10 cellular contexts compared by ENCODE assay signal in genomic region chr3:195893516-195893915, GRCh38. TPM values are rescaled to one million over a fixed set of nuclear protein-coding genes. Genes with fewer than 3 reads are reported as not detected.
DNase-seq lines count a peak whose midpoint lies in the region; ATAC-seq lines count a peak whose summit lies in the region.
"Had no signal": no experiment of that assay in that cellular context is flagged by ENCODE, and none has a peak within 500 bp of the region (broad histone marks: within the 10 kb centered on the region; RNA-seq: fewer than 3 reads in every experiment).

No MANE protein-coding gene starts in this region.

- H3K4me1 Mint-ChIP-seq in effector memory CD8-positive, alpha-beta T cell (ENCODE audit: low read depth in 2 of 2) = peaks cover 37 to 42% of the 10 kb centered on the region in 2 donors
- peaks cover 26% of the 10 kb centered on the region for H3K4me1 Mint-ChIP-seq in activated T-helper 2 cell treated with anti-CD3 and anti-CD28 coated beads, Interferon-gamma antibody, Interleukin-2, Interleukin-4, amounts not matched to agents 10 μg/mL and 5 μg/mL and 100 μg/mL, durations not matched to agents 14 hours and 24 hours and 36 hours (ENCODE audit: low read depth)

- H3K4me3 Mint-ChIP-seq in effector memory CD8-positive, alpha-beta T cell = no peak overlapping the region
- H3K4me3 Mint-ChIP-seq in activated T-helper 2 cell treated with anti-CD3 and anti-CD28 coated beads, Interferon-gamma antibody, Interleukin-2, Interleukin-4, amounts not matched to agents 10 μg/mL and 5 μg/mL and 100 μg/mL, durations not matched to agents 14 hours and 24 hours and 36 hours (ENCODE audit: low read depth) = no peak overlapping the region

- no peaks in the 10 kb centered on the region for H3K9me3 Mint-ChIP-seq in effector memory CD8-positive, alpha-beta T cell
- H3K9me3 Mint-ChIP-seq in activated T-helper 2 cell treated with anti-CD3 and anti-CD28 coated beads, Interferon-gamma antibody, Interleukin-2, Interleukin-4, amounts not matched to agents 10 μg/mL and 5 μg/mL and 100 μg/mL, durations not matched to agents 14 hours and 24 hours and 36 hours = no peaks in the 10 kb centered on the region
- H3K9me3 Mint-ChIP-seq: CD8-positive, alpha-beta memory T cell had no signal

- DNase-seq in C1 segment of cervical spinal cord (lab: John Stamatoyannopoulos, UW) = peak in 11 of 14 donors; percentile 12 to 78 (median 64)
- peak; percentile 81 for DNase-seq in NCI-H2196 (lab: John Stamatoyannopoulos, UW; ENCODE audit: unreplicated experiment)
- DNase-seq in effector memory CD8-positive, alpha-beta T cell = no peak
- DNase-seq in nucleus accumbens (lab: John Stamatoyannopoulos, UW) = peak in 50 of 56 donors; percentile 40 to 94 (median 74)
- no peak for DNase-seq in NCI-H1105 treated with DMSO at 0.1 percent for 48 hours (lab: John Stamatoyannopoulos, UW)
- no peak for DNase-seq in activated T-helper 2 cell treated with anti-CD3 and anti-CD28 coated beads, Interferon-gamma antibody, Interleukin-2, Interleukin-4, amounts not matched to agents 10 μg/mL and 5 μg/mL and 100 μg/mL, durations not matched to agents 14 hours and 24 hours and 36 hours (ENCODE audit: low spot score)
- no peak for DNase-seq in cortex of kidney (lab: John Stamatoyannopoulos, UW)
- DNase-seq: CD8-positive, alpha-beta memory T cell; NCI-H526 had no signal

- intact Hi-C loops in activated T-helper 2 cell treated with anti-CD3 and anti-CD28 coated beads, Interferon-gamma antibody, Interleukin-2, Interleukin-4, amounts not matched to agents 10 μg/mL and 5 μg/mL and 100 μg/mL, durations not matched to agents 14 hours and 24 hours and 36 hours (cut with micrococcal nuclease) = no loop called here

- no peaks in the 10 kb centered on the region for H3K27me3 Mint-ChIP-seq in effector memory CD8-positive, alpha-beta T cell
- no peaks in the 10 kb centered on the region for H3K27me3 Mint-ChIP-seq in activated T-helper 2 cell treated with anti-CD3 and anti-CD28 coated beads, Interferon-gamma antibody, Interleukin-2, Interleukin-4, amounts not matched to agents 10 μg/mL and 5 μg/mL and 100 μg/mL, durations not matched to agents 14 hours and 24 hours and 36 hours (ENCODE audit: low read depth)
- H3K27me3 Mint-ChIP-seq: CD8-positive, alpha-beta memory T cell had no signal

- H3K27ac Mint-ChIP-seq in effector memory CD8-positive, alpha-beta T cell = peak overlapping the region; percentile 97 to 98
- no peak overlapping the region for H3K27ac Mint-ChIP-seq in activated T-helper 2 cell treated with anti-CD3 and anti-CD28 coated beads, Interferon-gamma antibody, Interleukin-2, Interleukin-4, amounts not matched to agents 10 μg/mL and 5 μg/mL and 100 μg/mL, durations not matched to agents 14 hours and 24 hours and 36 hours

- H3K36me3 Mint-ChIP-seq in effector memory CD8-positive, alpha-beta T cell (ENCODE audit: insufficient read depth) = peaks cover 12% of the 10 kb centered on the region
- peaks cover 6% of the 10 kb centered on the region for H3K36me3 Mint-ChIP-seq in activated T-helper 2 cell treated with anti-CD3 and anti-CD28 coated beads, Interferon-gamma antibody, Interleukin-2, Interleukin-4, amounts not matched to agents 10 μg/mL and 5 μg/mL and 100 μg/mL, durations not matched to agents 14 hours and 24 hours and 36 hours (ENCODE audit: low read depth)

- ATAC-seq in effector memory CD8-positive, alpha-beta T cell (replicated peaks) = no peak
- no peak for ATAC-seq in HG03432 (IDR thresholded peaks at IDR 0.05; ENCODE audit: unreplicated experiment)

RNA-seq across cellular contexts. Expression of gene TNK2, which starts 14.8 kb away (rescaled TPM):
- 122 and 123 TPM in 2 replicates for total RNA-seq in activated T-helper 2 cell treated with anti-CD3 and anti-CD28 coated beads, Interferon-gamma antibody, Interleukin-2, Interleukin-4, amounts not matched to agents 10 μg/mL and 5 μg/mL and 100 μg/mL, durations not matched to agents 14 hours and 24 hours and 36 hours

Comparison
In these comparisons a context has a peak if more than half of its experiments do, and no peak if none do; other contexts are left out.
1. DNase-seq: peak in C1 segment of cervical spinal cord (11 of 14), NCI-H2196 (single experiment) and nucleus accumbens (50 of 56); none in effector memory CD8-positive, alpha-beta T cell (0 of 3), NCI-H1105 treated with DMSO at 0.1 percent for 48 hours (single experiment), activated T-helper 2 cell treated with anti-CD3 and anti-CD28 coated beads, Interferon-gamma antibody, Interleukin-2, Interleukin-4, amounts not matched to agents 10 μg/mL and 5 μg/mL and 100 μg/mL, durations not matched to agents 14 hours and 24 hours and 36 hours (single experiment) and cortex of kidney (single experiment).